ENCODE assay signal across 1 cellular context in genomic region chr10:33509231-33509871, GRCh38.
TF ChIP-seq lines count a peak whose summit lies in the region.

No MANE protein-coding gene starts in this region.

TF ChIP-seq in HEK293, 187 proteins besides CTCF, POLR2A, EP300 and RAD21 (continued from another document and continues in another):
- TF ChIP-seq PRDM10 (tag by site-specific recombination; IDR thresholded peaks at IDR 0.05) (peak; percentile 59), ZSCAN23 (tag by site-specific recombination; IDR thresholded peaks at IDR 0.05) (peak; percentile 72; the same call in 1 of the 2 replicates), ZNF777 (tag by site-specific recombination; IDR thresholded peaks at IDR 0.05; ENCODE audit: borderline replicate concordance) (no peak), ATF2 (tag by site-specific recombination; IDR thresholded peaks at IDR 0.05; ENCODE audit: low read depth) (peak; percentile 99), MEIS1 (CRISPR knock-in tag; IDR thresholded peaks at IDR 0.05; ENCODE audit: borderline replicate concordance) (peak; percentile 60; the same call in 1 of the 2 replicates), ZNF324 (tag by site-specific recombination; IDR thresholded peaks at IDR 0.05) (peak; percentile 79), ZNF580 (tag by site-specific recombination; IDR thresholded peaks at IDR 0.05) (peak; percentile 90; the same call in 1 of the 2 replicates), ZNF629 (tag by site-specific recombination; IDR thresholded peaks at IDR 0.05) (peak; percentile 97), PRDM6 (tag by site-specific recombination; IDR thresholded peaks at IDR 0.05) (peak; percentile 99), ZBTB48 (tag by site-specific recombination; IDR thresholded peaks at IDR 0.05) (peak; percentile 70; the same call in 1 of the 2 replicates), ZNF692 (tag by site-specific recombination; IDR thresholded peaks at IDR 0.05) (peak; percentile 87), ZFP37 (tag by site-specific recombination; IDR thresholded peaks at IDR 0.05) (peak; percentile 41; the same call in 1 of the 2 replicates), KLF8 (tag by site-specific recombination; IDR thresholded peaks at IDR 0.05) (peak; percentile 88), ZSCAN18 (tag by site-specific recombination; IDR thresholded peaks at IDR 0.05) (no peak), ZNF394 (tag by site-specific recombination; IDR thresholded peaks at IDR 0.05; ENCODE audit: borderline replicate concordance) (peak; percentile 71), TRIM28 (IDR thresholded peaks at IDR 0.05; ENCODE audit: borderline replicate concordance, low read length) (peak; percentile 87), PATZ1 (tag by site-specific recombination; IDR thresholded peaks at IDR 0.05) (peak; percentile 68), HIC1 (tag by site-specific recombination; IDR thresholded peaks at IDR 0.05) (peak; percentile 88), ZBTB10 (tag by site-specific recombination; IDR thresholded peaks at IDR 0.05) (0 out of 2 replicates have a peak, but pooled peaks have one; percentile 44), ZNF843 (tag by site-specific recombination; IDR thresholded peaks at IDR 0.05) (peak; percentile 92), GLI2 (tag by site-specific recombination; IDR thresholded peaks at IDR 0.05; ENCODE audit: borderline replicate concordance, low read depth) (peak; percentile 65), ZNF521 (tag by site-specific recombination; IDR thresholded peaks at IDR 0.05) (no peak), ZSCAN30 (tag by site-specific recombination; IDR thresholded peaks at IDR 0.05) (peak; percentile 76), ZNF488 (tag by site-specific recombination; IDR thresholded peaks at IDR 0.05) (0 out of 2 replicates have a peak, but pooled peaks have one; percentile 44), IKZF3 (tag by site-specific recombination; IDR thresholded peaks at IDR 0.05) (peak; percentile 93), BCL6B (tag by site-specific recombination; IDR thresholded peaks at IDR 0.05) (peak; percentile 98), MZF1 (tag by site-specific recombination; IDR thresholded peaks at IDR 0.05; ENCODE audit: borderline replicate concordance) (peak; percentile 31; the same call in 1 of the 2 replicates), ZNF513 (tag by site-specific recombination; IDR thresholded peaks at IDR 0.05) (0 out of 2 replicates have a peak, but pooled peaks have one; percentile 50), ZNF596 (tag by site-specific recombination; IDR thresholded peaks at IDR 0.05) (peak; percentile 67), ZXDB (tag by site-specific recombination; IDR thresholded peaks at IDR 0.05) (peak; percentile 96), GFI1B (tag by site-specific recombination; IDR thresholded peaks at IDR 0.05) (peak; percentile 86), OVOL3 (tag by site-specific recombination; IDR thresholded peaks at IDR 0.05) (peak; percentile 49; the same call in 1 of the 2 replicates), ZSCAN16 (tag by site-specific recombination; IDR thresholded peaks at IDR 0.05) (no peak)
